Comparison of ENCODE assay signal across 36 cellular contexts in genomic region chr7:134405299-134405698, GRCh38.
"Had no signal": no experiment of that assay in that cellular context is flagged by ENCODE, and none has a peak within 500 bp of the region (broad histone marks: within the 10 kb centered on the region; RNA-seq: fewer than 3 reads in every experiment).

No MANE protein-coding gene starts in this region.

- H3K27me3 ChIP-seq: MG63 had no signal

- H3K36me3 ChIP-seq: MG63 had no signal

- H3K4me3 ChIP-seq: MG63 had no signal

- H3K9me3 ChIP-seq: MG63 had no signal

- DNase-seq: Karpas-422, Kasumi-1, MG63, MM.1S, MV-4-11, NCI-H1048, NCI-H1092, NCI-H1092 treated with DMSO at 0.1 percent for 48 hours, NCI-H1105, NCI-H1105 treated with DMSO at 0.1 percent for 48 hours, NCI-H1417, NCI-H1417 treated with DMSO at 0.1 percent for 48 hours, NCI-H1436, NCI-H1436 treated with DMSO at 0.1 percent for 48 hours, NCI-H146, NCI-H1694, NCI-H1694 treated with DMSO at 0.1 percent for 48 hours, NCI-H187, NCI-H187 treated with DMSO at 0.1 percent for 48 hours, NCI-H1930, NCI-H2029, NCI-H2029 treated with DMSO at 0.1 percent for 48 hours, NCI-H2081, NCI-H2081 treated with DMSO at 0.1 percent for 48 hours, NCI-H2107, NCI-H2171, NCI-H2171 treated with DMSO at 0.1 percent for 48 hours, NCI-H2227 treated with DMSO at 0.1 percent for 48 hours, NCI-H226, NCI-H345, NCI-H446, NCI-H446 treated with DMSO at 0.1 percent for 48 hours, NCI-H510A, NCI-H510A treated with DMSO at 0.1 percent for 48 hours, NCI-H524, NCI-H524 treated with DMSO at 0.1 percent for 48 hours had no signal
